Comparison of ENCODE assay signal across 1 cellular context in genomic region chr12:47964102-47964723, GRCh38.
TF ChIP-seq lines count a peak whose summit lies in the region.

No MANE protein-coding gene starts in this region.

TF ChIP-seq in H1, 55 proteins besides CTCF, POLR2A, EP300 and RAD21:
- TF ChIP-seq SIN3A (conservative IDR thresholded peaks at IDR 0.05 in 1 of 2, IDR thresholded peaks at IDR 0.05 in 1 of 2; ENCODE audit: low read depth in 1 of 2, low read length in 2 of 2) (0 out of 4 replicates have a peak, but pooled peaks of 1 of the 2 experiments have one; percentile 32), TEAD4 (IDR thresholded peaks at IDR 0.05; ENCODE audit: low read depth, low read length) (peak; percentile 56; the same call in 1 of the 2 replicates), ASH2L (IDR thresholded peaks at IDR 0.05; ENCODE audit: low read length) (peak; percentile 4), RNF2 (IDR thresholded peaks at IDR 0.05; ENCODE audit: borderline replicate concordance, low read depth, low read length, missing control alignments, poor library complexity, severe bottlenecking) (peak; percentile 12), SAP30 (IDR thresholded peaks at IDR 0.05; ENCODE audit: insufficient read depth, insufficient replicate concordance, low read length) (peak; percentile 20), YY1 (IDR thresholded peaks at IDR 0.05; ENCODE audit: low read depth, low read length) (0 out of 2 replicates have a peak, but pooled peaks have one; percentile 36), GTF2F1 (IDR thresholded peaks at IDR 0.05; ENCODE audit: borderline replicate concordance, low read depth, low read length) (no peak), KDM1A (IDR thresholded peaks at IDR 0.05; ENCODE audit: borderline replicate concordance, low read length) (no peak), NRF1 (IDR thresholded peaks at IDR 0.05; ENCODE audit: low read depth, low read length) (no peak), JUN (IDR thresholded peaks at IDR 0.05; ENCODE audit: low read depth, low read length) (no peak)
